Comparison of ENCODE assay signal across 21 cellular contexts in genomic region chr7:74007260-74007567, GRCh38. TPM values are rescaled to one million over a fixed set of nuclear protein-coding genes. Genes with fewer than 3 reads are reported as not detected.
"Had no signal": no experiment of that assay in that cellular context is flagged by ENCODE, and none has a peak within 500 bp of the region (broad histone marks: within the 10 kb centered on the region; RNA-seq: fewer than 3 reads in every experiment).

No MANE protein-coding gene starts in this region.

- H3K4me1 Mint-ChIP-seq: endodermal cell had no signal

- H3K27me3 Mint-ChIP-seq: activated CD4-positive, alpha-beta T cell treated with anti-CD3 and anti-CD28 coated beads, Interleukin-2, amount 10 ng/mL, durations not matched to agents 7 days and 5 days had no signal

- H3K27me3 ChIP-seq: adrenal gland, breast epithelium, colonic mucosa, transverse colon had no signal

- H3K27ac Mint-ChIP-seq: activated CD4-positive, alpha-beta T cell treated with anti-CD3 and anti-CD28 coated beads, Interleukin-2, amount 10 ng/mL, durations not matched to agents 7 days and 5 days; activated naive CD8-positive, alpha-beta T cell; activated T-helper 2 cell treated with anti-CD3 and anti-CD28 coated beads, Interferon-gamma antibody, Interleukin-2, Interleukin-4, amounts not matched to agents 10 μg/mL and 5 μg/mL and 100 μg/mL, durations not matched to agents 14 hours and 24 hours and 36 hours; endodermal cell; naive B cell; progenitor cell of endocrine pancreas had no signal

- H3K9me3 Mint-ChIP-seq: activated CD4-positive, alpha-beta T cell treated with anti-CD3 and anti-CD28 coated beads, Interleukin-2, amount 10 ng/mL, durations not matched to agents 7 days and 5 days; activated T-helper 2 cell treated with anti-CD3 and anti-CD28 coated beads, Interferon-gamma antibody, Interleukin-2, Interleukin-4, amounts not matched to agents 10 μg/mL and 5 μg/mL and 100 μg/mL, durations not matched to agents 14 hours and 24 hours and 36 hours; central memory CD8-positive, alpha-beta T cell; endodermal cell; naive B cell had no signal

- H3K36me3 Mint-ChIP-seq: activated naive CD8-positive, alpha-beta T cell; naive B cell had no signal

- DNase-seq: activated CD4-positive, alpha-beta T cell treated with anti-CD3 and anti-CD28 coated beads, Interleukin-2, amount 10 ng/mL, durations not matched to agents 7 days and 5 days; activated naive CD4-positive, alpha-beta T cell; activated T-cell treated with anti-CD3 and anti-CD28 coated beads, Interleukin-2, amount 50 U/mL, for 1 hour; colonic mucosa; endodermal cell; kidney; lower lobe of right lung; mesendoderm; naive B cell; retina; stimulated activated CD4-positive, alpha-beta T cell treated with anti-CD3 and anti-CD28 coated beads, Interleukin-4, amount 100 ng/mL, for 1 hour; stimulated activated naive CD8-positive, alpha-beta T cell treated with anti-CD3 and anti-CD28 coated beads, Interleukin-15, Interleukin-2, amounts not matched to agents 100 U/mL and 50 U/mL, for 24 hours; transverse colon had no signal

- H3K4me1 ChIP-seq: adrenal gland, breast epithelium had no signal

- H3K9me3 ChIP-seq: adrenal gland, breast epithelium, colonic mucosa, lower lobe of right lung, transverse colon had no signal

- ATAC-seq: activated CD4-positive, CD25-positive, alpha-beta regulatory T cell treated with anti-CD3 and anti-CD28 coated beads, Interleukin-2, amount 50 U/mL, for 24 hours; lower lobe of right lung; stimulated activated naive CD8-positive, alpha-beta T cell treated with anti-CD3 and anti-CD28 coated beads, Interleukin-15, Interleukin-2, amounts not matched to agents 100 U/mL and 50 U/mL, for 24 hours had no signal

- H3K27ac ChIP-seq: breast epithelium, colonic mucosa, lower lobe of right lung had no signal

- H3K36me3 ChIP-seq: adrenal gland, breast epithelium, colonic mucosa, lower lobe of right lung, transverse colon had no signal

- H3K4me3 ChIP-seq: adrenal gland, breast epithelium, colonic mucosa, lower lobe of right lung, transverse colon had no signal

- H3K4me3 Mint-ChIP-seq: activated CD4-positive, alpha-beta T cell treated with anti-CD3 and anti-CD28 coated beads, Interleukin-2, amount 10 ng/mL, durations not matched to agents 7 days and 5 days; activated naive CD8-positive, alpha-beta T cell; central memory CD8-positive, alpha-beta T cell; endodermal cell; naive B cell had no signal

RNA-seq across cellular contexts. Expression of gene ELN, which starts 20.8 kb away (rescaled TPM):
- total RNA-seq: activated CD4-positive, alpha-beta T cell treated with anti-CD3 and anti-CD28 coated beads, Interleukin-2, amount 10 ng/mL, durations not matched to agents 7 days and 5 days; activated T-helper 2 cell treated with anti-CD3 and anti-CD28 coated beads, Interferon-gamma antibody, Interleukin-2, Interleukin-4, amounts not matched to agents 10 μg/mL and 5 μg/mL and 100 μg/mL, durations not matched to agents 14 hours and 24 hours and 36 hours; T-helper 2 cell treated with Interferon-gamma antibody and Interleukin-4, amounts not matched to agents 100 ng/mL and 5 ng/mL, for 36 hours had no signal
